ENCODE assay signal across 1 cellular context in the genomic region with DNA sequence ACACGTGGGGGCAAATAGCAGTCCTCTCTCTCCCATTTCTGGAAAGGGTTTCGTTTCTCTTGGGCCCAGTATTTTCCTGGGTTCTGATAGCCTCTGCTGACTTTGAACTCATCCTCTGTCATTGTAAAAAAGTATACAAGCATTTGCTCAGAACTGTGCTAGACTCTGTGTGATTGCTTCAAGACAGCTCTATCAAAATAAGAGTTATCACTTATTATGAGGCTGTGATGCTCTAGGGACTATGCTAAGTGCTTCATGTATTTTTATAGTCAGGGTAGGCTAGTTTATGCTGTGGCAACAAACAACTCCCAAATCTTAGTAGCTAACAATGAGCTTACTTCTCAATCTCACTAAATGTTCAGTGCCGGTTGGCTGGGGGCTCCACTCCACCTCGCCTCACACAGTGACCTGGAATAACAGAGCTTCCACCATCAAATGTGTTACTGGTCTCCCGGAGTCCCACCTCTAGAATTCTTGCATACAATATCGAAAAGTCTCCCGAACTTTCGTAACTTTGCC.
TF ChIP-seq lines count a peak whose summit lies in the region.

No MANE protein-coding gene starts in this region.

TF ChIP-seq in SK-N-SH, 30 proteins besides CTCF, POLR2A, EP300 and RAD21 (continued from another document):
- TF ChIP-seq, protein P1, sequence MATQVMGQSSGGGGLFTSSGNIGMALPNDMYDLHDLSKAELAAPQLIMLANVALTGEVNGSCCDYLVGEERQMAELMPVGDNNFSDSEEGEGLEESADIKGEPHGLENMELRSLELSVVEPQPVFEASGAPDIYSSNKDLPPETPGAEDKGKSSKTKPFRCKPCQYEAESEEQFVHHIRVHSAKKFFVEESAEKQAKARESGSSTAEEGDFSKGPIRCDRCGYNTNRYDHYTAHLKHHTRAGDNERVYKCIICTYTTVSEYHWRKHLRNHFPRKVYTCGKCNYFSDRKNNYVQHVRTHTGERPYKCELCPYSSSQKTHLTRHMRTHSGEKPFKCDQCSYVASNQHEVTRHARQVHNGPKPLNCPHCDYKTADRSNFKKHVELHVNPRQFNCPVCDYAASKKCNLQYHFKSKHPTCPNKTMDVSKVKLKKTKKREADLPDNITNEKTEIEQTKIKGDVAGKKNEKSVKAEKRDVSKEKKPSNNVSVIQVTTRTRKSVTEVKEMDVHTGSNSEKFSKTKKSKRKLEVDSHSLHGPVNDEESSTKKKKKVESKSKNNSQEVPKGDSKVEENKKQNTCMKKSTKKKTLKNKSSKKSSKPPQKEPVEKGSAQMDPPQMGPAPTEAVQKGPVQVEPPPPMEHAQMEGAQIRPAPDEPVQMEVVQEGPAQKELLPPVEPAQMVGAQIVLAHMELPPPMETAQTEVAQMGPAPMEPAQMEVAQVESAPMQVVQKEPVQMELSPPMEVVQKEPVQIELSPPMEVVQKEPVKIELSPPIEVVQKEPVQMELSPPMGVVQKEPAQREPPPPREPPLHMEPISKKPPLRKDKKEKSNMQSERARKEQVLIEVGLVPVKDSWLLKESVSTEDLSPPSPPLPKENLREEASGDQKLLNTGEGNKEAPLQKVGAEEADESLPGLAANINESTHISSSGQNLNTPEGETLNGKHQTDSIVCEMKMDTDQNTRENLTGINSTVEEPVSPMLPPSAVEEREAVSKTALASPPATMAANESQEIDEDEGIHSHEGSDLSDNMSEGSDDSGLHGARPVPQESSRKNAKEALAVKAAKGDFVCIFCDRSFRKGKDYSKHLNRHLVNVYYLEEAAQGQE (IDR thresholded peaks at IDR 0.05; ENCODE audit: low read depth, low read length) = no peak
- TF ChIP-seq IRF3 (IDR thresholded peaks at IDR 0.05; ENCODE audit: low read depth, low read length) (no peak), RFX5 (IDR thresholded peaks at IDR 0.05; ENCODE audit: low read length) (no peak)
